ENCODE assay signal across 2 cellular contexts in genomic region chr10:125840955-125841354, GRCh38.
A peak's percentile ranks its signal among the peaks of the same experiment; 100 is the strongest.
TF ChIP-seq lines count a peak whose summit lies in the region.

No MANE protein-coding gene starts in this region.

TF ChIP-seq in HepG2, 621 proteins besides CTCF, POLR2A, EP300 and RAD21:
- TF ChIP-seq ARID5B (CRISPR knock-in tag; IDR thresholded peaks at IDR 0.05), result 0 out of 2 replicates have a peak, but pooled peaks have one; percentile 17
- no peak for TF ChIP-seq CCAR2 (optimal IDR thresholded peaks at IDR 0.05; ENCODE audit: low read depth, low read length)
- TF ChIP-seq SYNCRIP (IDR thresholded peaks at IDR 0.05; ENCODE audit: insufficient read depth, low read depth, low read length), result no peak
- no peak for TF ChIP-seq GTF3A (CRISPR knock-in tag; conservative IDR thresholded peaks at IDR 0.05)
- TF ChIP-seq ZNF468 (CRISPR knock-in tag; IDR thresholded peaks at IDR 0.05), result no peak
- TF ChIP-seq MNT (IDR thresholded peaks at IDR 0.05), result peak; percentile 83
- no peak for TF ChIP-seq KDM5A (IDR thresholded peaks at IDR 0.05; ENCODE audit: borderline replicate concordance, low read length)
- no peak for TF ChIP-seq THAP8 (CRISPR knock-in tag; IDR thresholded peaks at IDR 0.05; ENCODE audit: borderline replicate concordance)
- peak; percentile 63 for TF ChIP-seq FOSL2 (CRISPR knock-in tag; IDR thresholded peaks at IDR 0.05)
- TF ChIP-seq THYN1 (CRISPR knock-in tag; IDR thresholded peaks at IDR 0.05; ENCODE audit: borderline replicate concordance, low read depth), result no peak
- TF ChIP-seq ZNF207 (IDR thresholded peaks at IDR 0.05; ENCODE audit: borderline replicate concordance), result no peak
- no peak for TF ChIP-seq ZNF552 (CRISPR knock-in tag; IDR thresholded peaks at IDR 0.05; ENCODE audit: borderline replicate concordance)
- TF ChIP-seq ZNF282 (IDR thresholded peaks at IDR 0.05; ENCODE audit: partially characterized antibody), result no peak

TF ChIP-seq in WTC11, 78 proteins besides CTCF, POLR2A, EP300 and RAD21:
- TF ChIP-seq MXD4 (CRISPR knock-in tag; IDR thresholded peaks at IDR 0.05; ENCODE audit: borderline replicate concordance), result no peak
- TF ChIP-seq ZNF512 (CRISPR knock-in tag; IDR thresholded peaks at IDR 0.05; ENCODE audit: borderline replicate concordance), result no peak
- TF ChIP-seq PRDM15 (CRISPR knock-in tag; IDR thresholded peaks at IDR 0.05), result no peak
- TF ChIP-seq ZNF232 (CRISPR knock-in tag; IDR thresholded peaks at IDR 0.05), result no peak
- TF ChIP-seq ATF3 (CRISPR knock-in tag; conservative IDR thresholded peaks at IDR 0.05), result no peak
- no peak for TF ChIP-seq ELF4 (CRISPR knock-in tag; IDR thresholded peaks at IDR 0.05; ENCODE audit: low read depth)
- TF ChIP-seq SMAD4 (CRISPR knock-in tag; IDR thresholded peaks at IDR 0.05), result no peak
- no peak for TF ChIP-seq FOXK1 (CRISPR knock-in tag; IDR thresholded peaks at IDR 0.05)
- no peak for TF ChIP-seq ERG (CRISPR knock-in tag; IDR thresholded peaks at IDR 0.05)
- no peak for TF ChIP-seq AFF4 (CRISPR knock-in tag; IDR thresholded peaks at IDR 0.05; ENCODE audit: borderline replicate concordance)
- no peak for TF ChIP-seq USF1 (CRISPR knock-in tag; IDR thresholded peaks at IDR 0.05)
- TF ChIP-seq ZNF219 (CRISPR knock-in tag; IDR thresholded peaks at IDR 0.05; ENCODE audit: borderline replicate concordance), result no peak
- TF ChIP-seq ZNF423 (CRISPR knock-in tag; IDR thresholded peaks at IDR 0.05), result no peak
- TF ChIP-seq USF2 (CRISPR knock-in tag; IDR thresholded peaks at IDR 0.05), result no peak
- TF ChIP-seq E2F4 (CRISPR knock-in tag; IDR thresholded peaks at IDR 0.05; ENCODE audit: borderline replicate concordance, low read depth), result no peak
- no peak for TF ChIP-seq CREB1 (CRISPR knock-in tag; IDR thresholded peaks at IDR 0.05)
- no peak for TF ChIP-seq ZBTB21 (CRISPR knock-in tag; IDR thresholded peaks at IDR 0.05; ENCODE audit: borderline replicate concordance)
